Comparison of ENCODE assay signal across 1 cellular context in genomic region chr15:84857418-84858004, GRCh38.
TF ChIP-seq lines count a peak whose summit lies in the region.

No MANE protein-coding gene starts in this region.

TF ChIP-seq in K562, 482 proteins besides CTCF, POLR2A, EP300 and RAD21:
- TF ChIP-seq ZNF445 (CRISPR knock-in tag; IDR thresholded peaks at IDR 0.05; ENCODE audit: low read depth) (no peak), SETDB1 (IDR thresholded peaks at IDR 0.05; ENCODE audit: low read length) (no peak), TAF9B (IDR thresholded peaks at IDR 0.05; ENCODE audit: partially characterized antibody) (no peak)
